10 cellular contexts compared by ENCODE assay signal in genomic region chr12:17459214-17459613, GRCh38.
"Had no signal": no experiment of that assay in that cellular context is flagged by ENCODE, and none has a peak within 500 bp of the region (broad histone marks: within the 10 kb centered on the region; RNA-seq: fewer than 3 reads in every experiment).

No MANE protein-coding gene starts in this region.

- ATAC-seq: GM23338 had no signal

- H3K4me3 ChIP-seq: GM23338 had no signal

- H3K27ac ChIP-seq: HL-60, KMS-11 had no signal

- H3K27me3 Mint-ChIP-seq: IgD-negative memory B cell had no signal

- H3K4me2 ChIP-seq: GM23338, KMS-11 had no signal

- H3K27ac Mint-ChIP-seq: GM23338, H9, IgD-negative memory B cell had no signal

- H3K9ac ChIP-seq: KMS-11 had no signal

- H3K9me3 Mint-ChIP-seq: GM23338, H9 had no signal

- H3K4me3 Mint-ChIP-seq: GM23338, H9, IgD-negative memory B cell had no signal

- DNase-seq: H9, HCEC 1CT, KBM-7 had no signal

- H3K36me3 Mint-ChIP-seq: IgD-negative memory B cell had no signal

- H3K4me1 Mint-ChIP-seq: GM23338, H9, IgD-negative memory B cell had no signal

- FAIRE-seq: H1, H54, HTR-8/SVneo had no signal

- H2AFZ ChIP-seq: GM23338 had no signal
